ENCODE assay signal across 10 cellular contexts in the genomic region with DNA sequence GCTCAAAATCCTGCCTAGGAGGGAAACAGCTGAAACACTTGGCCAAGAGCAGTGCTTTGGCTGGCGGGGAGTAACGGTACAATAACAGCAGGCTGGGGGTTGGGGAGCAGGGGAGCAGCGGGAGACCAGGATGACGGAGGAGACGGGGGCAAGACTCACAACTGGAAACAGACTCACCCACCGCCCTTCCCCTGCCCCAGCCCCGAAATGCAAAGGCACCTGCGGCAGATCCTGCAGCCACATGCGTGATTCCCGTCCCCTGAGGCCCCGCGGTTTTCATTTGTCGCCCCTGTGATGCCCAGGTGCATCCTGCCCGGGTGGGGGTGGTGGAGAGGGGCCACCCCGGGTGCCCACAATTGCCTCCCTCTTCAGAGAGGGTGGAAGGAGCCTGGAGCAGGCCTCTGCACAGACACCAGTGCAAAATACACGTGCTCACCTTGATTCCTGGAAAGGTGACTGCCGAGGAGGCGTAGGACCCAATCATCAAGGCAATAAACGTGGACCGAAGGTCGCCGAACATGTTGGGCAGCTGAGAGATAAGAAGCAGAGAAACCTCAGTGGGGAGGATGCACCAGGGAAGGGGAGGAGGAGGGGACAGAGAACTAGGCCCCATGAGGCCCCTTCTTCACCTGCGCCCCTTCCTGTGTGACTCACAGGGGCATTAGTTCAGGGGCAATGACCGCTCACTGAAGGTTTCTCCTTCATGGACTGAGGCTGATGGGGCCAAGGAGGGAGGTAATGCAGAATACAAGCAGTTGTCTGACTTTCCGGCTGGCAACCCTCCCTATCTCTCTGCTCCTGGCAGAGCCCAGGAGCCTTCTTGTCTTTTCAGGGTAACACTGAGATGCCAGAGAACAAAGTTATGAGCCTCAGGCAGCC. TPM values are rescaled to one million over a fixed set of nuclear protein-coding genes. Genes with fewer than 3 reads are reported as not detected.
DNase-seq lines count a peak whose midpoint lies in the region; ATAC-seq and TF ChIP-seq lines count a peak whose summit lies in the region.
"Had no signal": no experiment of that assay in that cellular context is flagged by ENCODE, and none has a peak within 500 bp of the region (broad histone marks: within the 10 kb centered on the region; RNA-seq: fewer than 3 reads in every experiment).

No MANE protein-coding gene starts in this region.

- ATAC-seq in GM19463 (IDR thresholded peaks at IDR 0.05; ENCODE audit: unreplicated experiment) (peak; percentile 80), HG03196 (IDR thresholded peaks at IDR 0.05; ENCODE audit: unreplicated experiment) (peak; percentile 67)
- ATAC-seq: sciatic nerve had no signal

- peak overlapping the region; percentile 10 for H3K4me3 ChIP-seq in GM06990 (replicated peaks; ENCODE audit: low read depth, low read length)
- H3K4me3 ChIP-seq in testis: no peak overlapping the region

- no peak for TF ChIP-seq POLR2A in testis (IDR thresholded peaks at IDR 0.05)

- peaks cover 13% of the 10 kb centered on the region for H3K36me3 ChIP-seq in GM06990 (ENCODE audit: control insufficient read depth, insufficient read depth, low read length)
- no peaks in the 10 kb centered on the region for H3K36me3 ChIP-seq in testis (ENCODE audit: low read depth, missing control alignments)

- no peak overlapping the region for H3K27ac ChIP-seq in testis

- TF ChIP-seq CTCF in GM06990 (IDR thresholded peaks at IDR 0.05; ENCODE audit: insufficient read depth, low read length, poor library complexity, severe bottlenecking) (no peak), testis (IDR thresholded peaks at IDR 0.05) (no peak)

- peak; percentile 90 for DNase-seq in GM06990 (ENCODE audit: extremely low read depth, insufficient read length)
- DNase-seq in cerebellum (ENCODE audit: low spot score): peak; percentile 34
- DNase-seq in NCI-H187 treated with DMSO at 0.1 percent for 48 hours (lab: John Stamatoyannopoulos, UW): no peak
- DNase-seq in cortex of kidney (lab: John Stamatoyannopoulos, UW): no peak
- DNase-seq in SK-N-DZ (ENCODE audit: low spot score): no peak
- DNase-seq in testis: no peak
- DNase-seq: activated naive CD4-positive, alpha-beta T cell had no signal

- peaks cover 5% of the 10 kb centered on the region for H3K4me1 ChIP-seq in testis

- H3K9me3 ChIP-seq in testis: no peaks in the 10 kb centered on the region

- 65 to 72% methylated on average over 22 to 25 of the region's 25 CpGs for WGBS in testis, 2 donors

- intact Hi-C loops in testis (cut with DNase I; ENCODE audit: low total_unique reads): no loop called here

- H3K27me3 ChIP-seq in GM06990 (replicated peaks; ENCODE audit: control insufficient read depth, insufficient read depth, low read length) (no peaks in the 10 kb centered on the region), testis (no peaks in the 10 kb centered on the region)

RNA-seq across cellular contexts. Expression of a gene that starts 30.4 kb away (rescaled TPM):
- total RNA-seq in cerebellum: 22.9 TPM
- polyA plus RNA-seq in SK-N-DZ (2014; cell fraction: cytosol; rRNA removed): 13.5 and 18.0 TPM in 2 replicates
- 11.6 and 16.5 TPM in 2 replicates for polyA plus RNA-seq in SK-N-DZ (2014; cell fraction: nucleus; rRNA removed)
- 10 to 100 TPM; 52.7 to 53.1 TPM for total RNA-seq in testis
- 92.4 TPM for polyA plus RNA-seq in testis (ENCODE audit: insufficient read depth, low read depth, low replicate concordance)

RNA-seq across cellular contexts. Expression of a gene that starts 35.6 kb away (rescaled TPM):
- 18.0 TPM for total RNA-seq in cerebellum
- 17.8 and 22.8 TPM in 2 replicates for polyA plus RNA-seq in SK-N-DZ (2014; cell fraction: cytosol; rRNA removed)
- 9.9 and 11.3 TPM in 2 replicates for polyA plus RNA-seq in SK-N-DZ (2014; cell fraction: nucleus; rRNA removed)
- total RNA-seq in testis: 10 to 100 TPM; 12.4 to 15.7 TPM
- 11.7 TPM for polyA plus RNA-seq in testis (ENCODE audit: insufficient read depth, low read depth, low replicate concordance)

RNA-seq across cellular contexts. Expression of a gene that starts 52.5 kb away (rescaled TPM):
- total RNA-seq in cerebellum (3.4 TPM), testis (10 to 100 TPM in 1 of 2 donors, 1 to 10 TPM in 1; 9.3 to 11.6 TPM)
- 0.56 and 1.0 TPM in 2 replicates for polyA plus RNA-seq in SK-N-DZ (2014; cell fraction: cytosol; rRNA removed)
- polyA plus RNA-seq in SK-N-DZ (2014; cell fraction: nucleus; rRNA removed): 1.8 and 3.1 TPM in 2 replicates
- polyA plus RNA-seq in testis (ENCODE audit: insufficient read depth, low read depth, low replicate concordance): 4.7 TPM

RNA-seq across cellular contexts. Expression of a gene that starts 56.7 kb away (rescaled TPM):
- total RNA-seq in cerebellum: 2.4 TPM
- polyA plus RNA-seq in SK-N-DZ (2014; cell fraction: cytosol; rRNA removed): 3.1 and 3.3 TPM in 2 replicates
- 19.3 and 36.4 TPM in 2 replicates for polyA plus RNA-seq in SK-N-DZ (2014; cell fraction: nucleus; rRNA removed)
- total RNA-seq in testis: 10 to 100 TPM; 30.6 to 32.5 TPM
- polyA plus RNA-seq in testis (ENCODE audit: insufficient read depth, low read depth, low replicate concordance): 8.4 TPM

Comparison
In these comparisons a context has a peak if more than half of its experiments do, and no peak if none do; other contexts are left out.
1. DNase-seq: peak in GM06990 (single experiment) and cerebellum (single experiment); none in NCI-H187 treated with DMSO at 0.1 percent for 48 hours (single experiment), cortex of kidney (single experiment), SK-N-DZ (single experiment) and testis (single experiment).